Comparison of ENCODE assay signal across 24 cellular contexts in genomic region chr2:174691203-174691779, GRCh38.
DNase-seq lines count a peak whose midpoint lies in the region; ATAC-seq and TF ChIP-seq lines count a peak whose summit lies in the region.
"Had no signal": no experiment of that assay in that cellular context is flagged by ENCODE, and none has a peak within 500 bp of the region (broad histone marks: within the 10 kb centered on the region; RNA-seq: fewer than 3 reads in every experiment).

No MANE protein-coding gene starts in this region.

- H3K27me3 Mint-ChIP-seq in endodermal cell (ENCODE audit: insufficient read depth) = peaks cover 23% of the 10 kb centered on the region

- H3K27me3 ChIP-seq in endodermal cell (ENCODE audit: control insufficient read depth, insufficient read depth, low read length, poor library complexity, severe bottlenecking) (peaks cover 17% of the 10 kb centered on the region), right lobe of liver (no peaks in the 10 kb centered on the region)
- H3K27me3 ChIP-seq: BE2C, MG63 had no signal

- intact Hi-C loops in right lobe of liver (cut with DNase I) = no loop called here

- H3K9ac ChIP-seq in endodermal cell (ENCODE audit: extremely low read depth, low read length, poor library complexity, severe bottlenecking) = no peak overlapping the region

- TF ChIP-seq POLR2A in right lobe of liver (IDR thresholded peaks at IDR 0.05) = no peak

- WGBS in endodermal cell (ENCODE audit: insufficient coverage in 1 of 2, insufficient read length in 1 of 2), 2 experiments = 86 to 100% methylated on average over 2 to 4 of the region's 4 CpGs
- 50% methylated on average over 4 of the region's 4 CpGs for WGBS in right lobe of liver (ENCODE audit: insufficient coverage, low coverage, low lambda C conversion rate, missing lambda C conversion rate)

- peaks cover 5% of the 10 kb centered on the region for H3K9me3 Mint-ChIP-seq in endodermal cell

- H3K4me3 Mint-ChIP-seq in endodermal cell = no peak overlapping the region
- H3K4me3 Mint-ChIP-seq: CD14-positive monocyte had no signal

- H3K4me1 ChIP-seq in endodermal cell (ENCODE audit: control insufficient read depth, insufficient read depth, low read length) = peaks cover 8% of the 10 kb centered on the region
- H3K4me1 ChIP-seq in right lobe of liver = no peaks in the 10 kb centered on the region
- H3K4me1 ChIP-seq: BE2C had no signal

- no peak overlapping the region for H3K27ac Mint-ChIP-seq in endodermal cell

- TF ChIP-seq CTCF in endodermal cell (conservative IDR thresholded peaks at IDR 0.05) (peak; percentile 21), right lobe of liver (IDR thresholded peaks at IDR 0.05) (no peak)

- H3K27ac ChIP-seq in endodermal cell (ENCODE audit: low read depth, low read length) (no peak overlapping the region), right lobe of liver (no peak overlapping the region)
- H3K27ac ChIP-seq: 22Rv1, RWPE1, SK-N-MC had no signal

- no peak overlapping the region for H3K4me3 ChIP-seq in endodermal cell (ENCODE audit: low read length)
- H3K4me3 ChIP-seq in right lobe of liver = no peak overlapping the region
- H3K4me3 ChIP-seq: MG63, SK-N-MC had no signal

- no peaks in the 10 kb centered on the region for H3K36me3 ChIP-seq in endodermal cell (ENCODE audit: control insufficient read depth, insufficient read depth, low read length)
- no peaks in the 10 kb centered on the region for H3K36me3 ChIP-seq in right lobe of liver
- H3K36me3 ChIP-seq: BE2C, MG63 had no signal

- H3K36me3 Mint-ChIP-seq in endodermal cell (ENCODE audit: low read depth) = no peaks in the 10 kb centered on the region
- H3K36me3 Mint-ChIP-seq: CD14-positive monocyte had no signal

- peaks cover 29% of the 10 kb centered on the region for H3K4me1 Mint-ChIP-seq in endodermal cell

- peaks cover 5% of the 10 kb centered on the region for H3K9me3 ChIP-seq in endodermal cell (ENCODE audit: control insufficient read depth, low read length)
- H3K9me3 ChIP-seq in right lobe of liver = no peaks in the 10 kb centered on the region
- H3K9me3 ChIP-seq: BE2C, MG63 had no signal

- peak; percentile 29 for DNase-seq in CD1c-positive myeloid dendritic cell (ENCODE audit: extremely low spot score)
- DNase-seq in NCI-H526 (lab: John Stamatoyannopoulos, UW) = peak; percentile 88 to 90
- no peak for DNase-seq in endodermal cell
- peak; percentile 39 for DNase-seq in renal cortical epithelial cell (ENCODE audit: low read depth)
- DNase-seq in AG08395 (ENCODE audit: low spot score) = no peak
- no peak for DNase-seq in right lobe of liver
- DNase-seq: BE2C, DMS53, KG1, MG63, NCI-H1105 treated with DMSO at 0.1 percent for 48 hours, NCI-H146, NCI-H1930, NCI-H2107, NCI-H446, NCI-H524 treated with DMSO at 0.1 percent for 48 hours, SHP77 had no signal

- ATAC-seq in HG03108 (IDR thresholded peaks at IDR 0.05; ENCODE audit: unreplicated experiment) (no peak), right lobe of liver (no peak)
- ATAC-seq: HCT116, Panc1 had no signal

Comparison
In these comparisons a context has a peak if more than half of its experiments do, and no peak if none do; other contexts are left out.
1. DNase-seq: peak in CD1c-positive myeloid dendritic cell (single experiment), NCI-H526 (2 of 2) and renal cortical epithelial cell (single experiment); none in endodermal cell (single experiment), AG08395 (single experiment) and right lobe of liver (0 of 3).